28 cellular contexts compared by ENCODE assay signal in genomic region chr12:84785951-84786350, GRCh38.
"Had no signal": no experiment of that assay in that cellular context is flagged by ENCODE, and none has a peak within 500 bp of the region (broad histone marks: within the 10 kb centered on the region; RNA-seq: fewer than 3 reads in every experiment).

No MANE protein-coding gene starts in this region.

- H3K27ac ChIP-seq: adrenal gland, brain microvascular endothelial cell, SJCRH30, SK-N-MC, WERI-Rb-1 had no signal

- H3K4me3 ChIP-seq: adrenal gland, MG63, SJCRH30, SK-N-MC had no signal

- H3K9me3 ChIP-seq: adrenal gland, MG63, SJCRH30 had no signal

- H3K27me3 ChIP-seq: adrenal gland, brain microvascular endothelial cell, MG63, SJCRH30 had no signal

- DNase-seq: activated CD4-positive, alpha-beta T cell treated with anti-CD3 and anti-CD28 coated beads, Interleukin-2, amount 10 ng/mL, durations not matched to agents 24 days and 14 days; activated CD4-positive, alpha-beta T cell treated with anti-CD3 and anti-CD28 coated beads, Interleukin-2, amount 50 U/mL, for 4 hours; activated CD4-positive, CD25-positive, alpha-beta regulatory T cell; activated CD8-positive, alpha-beta T cell treated with anti-CD3 and anti-CD28 coated beads for 36 hours; activated gamma-delta T cell; activated naive CD4-positive, alpha-beta T cell treated with Interleukin-2 at 50 U/mL for 16 hours; activated naive CD8-positive, alpha-beta T cell treated with anti-CD3 and anti-CD28 coated beads, Interleukin-2, amount 10 ng/mL, durations not matched to agents 7 days and 5 days; activated T-cell treated with anti-CD3 and anti-CD28 coated beads, Interleukin-2, amount 50 U/mL, for 1 hour; activated T-cell treated with anti-CD3 and anti-CD28 coated beads, Interleukin-2, amount 50 U/mL, for 72 hours; adrenal gland; brain microvascular endothelial cell; Kasumi-1; MG63; NCI-H1048; NCI-H1105 treated with DMSO at 0.1 percent for 48 hours; NCI-H1436; NCI-H1694; NCI-H1930; NCI-H2081 treated with DMSO at 0.1 percent for 48 hours; NCI-H345; NCI-H524 treated with DMSO at 0.1 percent for 48 hours; SHP77; SJCRH30; T1000; WERI-Rb-1 had no signal

- ATAC-seq: activated CD8-positive, alpha-beta T cell treated with anti-CD3 and anti-CD28 coated beads for 36 hours; activated T-cell treated with anti-CD3 and anti-CD28 coated beads, Interleukin-2, amount 50 U/mL, for 72 hours; activated T-helper 17 cell treated with anti-CD3 and anti-CD28 coated beads, Interleukin-2, amount 50 U/mL, for 72 hours; Panc1 had no signal

- H3K36me3 ChIP-seq: adrenal gland, brain microvascular endothelial cell, MG63, SJCRH30, WERI-Rb-1 had no signal

- H3K4me1 ChIP-seq: adrenal gland, SJCRH30 had no signal
